In genomic region chr3:174423936-174424335, GRCh38 we compare ENCODE assay signal across 24 cellular contexts.
"Had no signal": no experiment of that assay in that cellular context is flagged by ENCODE, and none has a peak within 500 bp of the region (broad histone marks: within the 10 kb centered on the region; RNA-seq: fewer than 3 reads in every experiment).

No MANE protein-coding gene starts in this region.

- H3K36me3 ChIP-seq: neural progenitor cell, ovary, right lobe of liver, sigmoid colon, stomach, thoracic aorta, thyroid gland, tibial nerve, upper lobe of left lung, vagina had no signal

- H3K4me3 ChIP-seq: neural progenitor cell, ovary, psoas muscle, right lobe of liver, sigmoid colon, stomach, thoracic aorta, thyroid gland, tibial nerve, upper lobe of left lung, vagina had no signal

- DNase-seq: natural killer cell; occipital lobe; ovary; posterior cingulate gyrus; psoas muscle; right cardiac atrium; right lobe of liver; sigmoid colon; small intestine; stimulated activated CD4-positive, alpha-beta T cell treated with anti-CD3 and anti-CD28 coated beads, Interleukin-15, amount 100 ng/mL, for 24 hours; stimulated activated CD4-positive, alpha-beta T cell treated with anti-CD3 and anti-CD28 coated beads, Interleukin-2, amount 100 ng/mL, for 24 hours; stimulated activated CD4-positive, alpha-beta T cell treated with anti-CD3 and anti-CD28 coated beads, Interleukin-2, amount 100 ng/mL, for 48 hours; stimulated activated CD4-positive, alpha-beta T cell treated with anti-CD3 and anti-CD28 coated beads, Interleukin-4, amount 100 ng/mL, for 24 hours; stimulated activated naive B cell treated with anti-CD40 and anti-IgM and Interleukin-4, amounts not matched to agents 10 μg/mL and 1 μg/mL and 100 μg/mL, for 72 hours; stimulated activated naive CD4-positive, alpha-beta T cell treated with Interleukin-2 at 50 U/mL for 16 hours; stomach; thyroid gland; upper lobe of left lung had no signal

- H3K4me1 ChIP-seq: parathyroid adenoma, psoas muscle, right lobe of liver, sigmoid colon, stomach, thyroid gland, tibial nerve, upper lobe of left lung, vagina had no signal

- H3K9me3 ChIP-seq: ovary, psoas muscle, right lobe of liver, sigmoid colon, stomach, thoracic aorta, thyroid gland, tibial nerve, upper lobe of left lung, vagina had no signal

- ATAC-seq: natural killer cell; psoas muscle; right cardiac atrium; right lobe of liver; stimulated activated effector memory CD8-positive, alpha-beta T cell treated with anti-CD3 and anti-CD28 coated beads, Interleukin-12 subunit alpha, Interleukin-12 subunit beta, amount 100 ng/mL, for 72 hours; stimulated activated naive B cell treated with anti-CD40 and anti-IgM and Interleukin-4, amounts not matched to agents 10 μg/mL and 1 μg/mL and 100 μg/mL, for 72 hours had no signal
